ENCODE assay signal across 26 cellular contexts in the genomic region with DNA sequence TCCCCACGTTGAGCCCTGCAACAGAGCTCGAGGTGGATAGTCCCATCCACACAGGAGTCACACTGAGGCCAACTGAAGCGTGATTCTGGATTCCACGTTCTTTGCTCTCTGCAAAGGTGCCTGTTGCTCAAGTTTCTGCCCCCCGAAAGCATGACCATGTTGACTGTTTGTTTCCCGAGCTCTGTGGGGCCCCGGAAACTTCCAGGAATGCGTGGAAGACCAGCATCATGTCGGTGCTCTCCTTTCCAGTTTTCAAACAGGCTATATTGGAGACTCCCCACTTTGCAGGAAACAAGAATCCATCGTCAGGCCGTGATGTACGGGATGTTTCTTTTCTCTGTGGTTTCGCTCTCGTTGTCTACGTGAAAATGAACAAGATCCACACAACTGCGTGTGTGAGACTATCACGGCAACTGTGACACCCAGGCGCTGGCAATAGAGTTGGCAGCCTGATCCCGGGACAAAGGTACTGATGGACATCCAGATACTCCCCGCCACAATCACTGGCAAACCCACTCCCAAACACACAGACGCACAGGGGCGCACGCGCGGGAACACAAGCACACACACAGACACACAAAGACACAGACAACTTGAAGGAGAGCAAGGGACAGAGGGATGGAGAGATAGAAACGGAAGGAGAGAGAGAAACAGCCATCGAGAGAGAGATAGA.
DNase-seq lines count a peak whose midpoint lies in the region; ATAC-seq, FAIRE-seq and TF ChIP-seq lines count a peak whose summit lies in the region.
"Had no signal": no experiment of that assay in that cellular context is flagged by ENCODE, and none has a peak within 500 bp of the region (broad histone marks: within the 10 kb centered on the region; RNA-seq: fewer than 3 reads in every experiment).

No MANE protein-coding gene starts in this region.

- peak; percentile 10 for DNase-seq in GM03348 (ENCODE audit: low spot score)
- peak; percentile 15 for DNase-seq in GM12891 (ENCODE audit: insufficient read length, low spot score)
- DNase-seq in H7 = peak; percentile 33
- peak; percentile 1 for DNase-seq in germinal center (ENCODE audit: low spot score)
- DNase-seq in aorta = no peak
- DNase-seq: AML-193; CD4-positive, alpha-beta T cell; DMS79; EL; GDM1; Karpas-422; NCI-H1105 treated with DMSO at 0.1 percent for 48 hours; NCI-H146; NCI-H1930; NCI-H2107; NCI-H446; NCI-H524 treated with DMSO at 0.1 percent for 48 hours; NCI-H774 had no signal

- H3K36me3 ChIP-seq in H7 (replicated peaks; ENCODE audit: control insufficient read depth, insufficient read depth, low read length) (no peaks in the 10 kb centered on the region), aorta (ENCODE audit: control insufficient read depth in 1 of 2, insufficient read depth in 2 of 2, low read length in 1 of 2) (no peaks in the 10 kb centered on the region)
- H3K36me3 ChIP-seq: BLaER1 treated with 17β-estradiol and CSF1 and Interleukin-3, amounts not matched to agents 10 nM and 100 nM; SJSA1 had no signal

- H3K4me3 ChIP-seq in H7 (ENCODE audit: insufficient read depth, low read depth, low read length) (no peak overlapping the region), aorta (ENCODE audit: low read length in 2 of 2) (no peak overlapping the region)
- H3K4me3 ChIP-seq: A549; BLaER1 treated with 17β-estradiol and CSF1 and Interleukin-3, amounts not matched to agents 10 nM and 100 nM; SJSA1 had no signal

- ATAC-seq in HG02970 (IDR thresholded peaks at IDR 0.05; ENCODE audit: low FRiP score, unreplicated experiment) = no peak
- no peak for ATAC-seq in aorta (ENCODE audit: low FRiP score)
- ATAC-seq in HG02938 (IDR thresholded peaks at IDR 0.05; ENCODE audit: unreplicated experiment) = no peak
- ATAC-seq: GM23338 had no signal

- no peak overlapping the region for H3K27ac ChIP-seq in aorta (ENCODE audit: low read depth in 1 of 2, low read length in 2 of 2)
- H3K27ac ChIP-seq: A549; BLaER1 treated with 17β-estradiol and CSF1 and Interleukin-3, amounts not matched to agents 10 nM and 100 nM; SJSA1 had no signal

- H3K9me3 ChIP-seq in aorta (ENCODE audit: control insufficient read depth, low read length) = no peaks in the 10 kb centered on the region
- H3K9me3 ChIP-seq: A549, SJSA1 had no signal

- H3K27me3 ChIP-seq in H7 (ENCODE audit: control insufficient read depth, insufficient read depth, low read length) (peaks cover 2% of the 10 kb centered on the region), aorta (ENCODE audit: control insufficient read depth in 1 of 2, insufficient read depth in 2 of 2, low read length in 1 of 2) (no peaks in the 10 kb centered on the region)
- H3K27me3 ChIP-seq: BLaER1 treated with 17β-estradiol and CSF1 and Interleukin-3, amounts not matched to agents 10 nM and 100 nM; SJSA1 had no signal

- WGBS in aorta, 2 donors = 73 to 76% methylated on average over 27 of the region's 27 CpGs

- no peak for TF ChIP-seq POLR2A in GM12891 (IDR thresholded peaks at IDR 0.05; ENCODE audit: low read depth, low read length)

- intact Hi-C loops in aorta (cut with DNase I) = no loop called here

- H3K4me1 ChIP-seq in aorta (ENCODE audit: control insufficient read depth in 1 of 2, insufficient read depth in 2 of 2, low read length in 2 of 2) = no peaks in the 10 kb centered on the region
- H3K4me1 ChIP-seq: A549; BLaER1 treated with 17β-estradiol and CSF1 and Interleukin-3, amounts not matched to agents 10 nM and 100 nM; SJSA1 had no signal

- FAIRE-seq in GM12891 (lab: Jason Lieb, UNC) = no peak
- FAIRE-seq: A549, HepG2, RCC 7860 had no signal

TF ChIP-seq in GM12891, 5 proteins besides CTCF, POLR2A, EP300 and RAD21:
- TF ChIP-seq TAF1 (IDR thresholded peaks at IDR 0.05; ENCODE audit: low read depth, low read length) (no peak), SPI1 (IDR thresholded peaks at IDR 0.05; ENCODE audit: low read depth, low read length) (no peak)

Comparison
In these comparisons a context has a peak if more than half of its experiments do, and no peak if none do; other contexts are left out.
1. DNase-seq: peak in GM03348 (single experiment), GM12891 (single experiment), H7 (single experiment) and germinal center (single experiment); none in aorta (0 of 2).